In genomic region chr18:61820842-61821241, GRCh38 we compare ENCODE assay signal across 2 cellular contexts.
TF ChIP-seq lines count a peak whose summit lies in the region.

No MANE protein-coding gene starts in this region.

TF ChIP-seq in SK-N-SH treated with all-trans-retinoic acid at 6 μM for 48 hours, 23 proteins besides CTCF, POLR2A, EP300 and RAD21 (continued from another document):
- no peak for TF ChIP-seq POU6F1 (CRISPR knock-in tag; IDR thresholded peaks at IDR 0.05; ENCODE audit: borderline replicate concordance, low read depth)
- no peak for TF ChIP-seq PATZ1 (CRISPR knock-in tag; IDR thresholded peaks at IDR 0.05; ENCODE audit: borderline replicate concordance)
- no peak for TF ChIP-seq ZC3H10 (CRISPR knock-in tag; IDR thresholded peaks at IDR 0.05)
- no peak for TF ChIP-seq ISL1 (CRISPR knock-in tag; IDR thresholded peaks at IDR 0.05)
- TF ChIP-seq RARB (CRISPR knock-in tag; IDR thresholded peaks at IDR 0.05) = no peak
- TF ChIP-seq SNAI2 (CRISPR knock-in tag; IDR thresholded peaks at IDR 0.05) = no peak
- no peak for TF ChIP-seq CSDC2 (CRISPR knock-in tag; IDR thresholded peaks at IDR 0.05)
- no peak for TF ChIP-seq PPARA (CRISPR knock-in tag; IDR thresholded peaks at IDR 0.05; ENCODE audit: borderline replicate concordance)
- TF ChIP-seq CREB5 (CRISPR knock-in tag; IDR thresholded peaks at IDR 0.05; ENCODE audit: low read depth) = no peak

TF ChIP-seq in SK-N-SH, 30 proteins besides CTCF, POLR2A, EP300 and RAD21 (continued from another document):
- no peak for TF ChIP-seq REST (IDR thresholded peaks at IDR 0.05; ENCODE audit: low read depth, low read length)
- TF ChIP-seq RFX5 (IDR thresholded peaks at IDR 0.05; ENCODE audit: low read length) = no peak
- no peak for TF ChIP-seq TCF12 (IDR thresholded peaks at IDR 0.05)
- no peak for TF ChIP-seq SMC3 (IDR thresholded peaks at IDR 0.05; ENCODE audit: low read depth, low read length)
